Comparison of ENCODE assay signal across 14 cellular contexts in the genomic region with DNA sequence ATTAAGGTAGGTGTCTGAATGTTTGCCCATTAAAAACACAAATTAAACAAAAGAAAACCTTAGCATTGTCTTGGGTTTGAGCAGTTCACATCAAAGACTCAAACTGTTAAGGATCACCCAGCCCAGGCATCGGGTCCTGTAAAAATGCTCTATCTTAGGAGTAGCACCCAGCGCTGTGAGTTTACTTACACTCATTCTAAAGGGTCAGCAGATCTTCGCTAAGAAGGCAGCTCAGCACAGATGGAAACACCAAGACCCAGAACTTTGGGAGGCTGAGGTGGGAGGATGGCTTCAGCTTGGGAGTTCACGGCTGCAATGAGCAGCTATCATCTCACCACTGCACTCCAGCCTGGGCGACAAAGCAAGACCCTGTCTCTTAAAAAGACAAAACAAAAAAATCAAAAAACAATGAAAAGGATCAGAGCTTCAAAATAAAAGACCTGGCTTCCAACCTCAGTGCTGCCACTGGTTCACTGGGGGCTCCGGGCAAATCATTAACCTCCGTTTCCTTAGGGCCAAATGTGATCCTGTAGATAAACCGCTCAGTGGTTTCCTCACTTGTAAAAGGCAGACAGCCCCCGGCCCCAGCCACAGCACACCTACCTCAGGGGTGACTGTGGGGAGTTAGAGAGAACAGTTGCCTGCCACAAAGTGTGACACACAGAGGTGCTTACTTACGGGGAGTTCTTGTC. TPM values are rescaled to one million over a fixed set of nuclear protein-coding genes. Genes with fewer than 3 reads are reported as not detected.
A peak's percentile ranks its signal among the peaks of the same experiment; 100 is the strongest.
DNase-seq lines count a peak whose midpoint lies in the region; ATAC-seq and TF ChIP-seq lines count a peak whose summit lies in the region.
"Had no signal": no experiment of that assay in that cellular context is flagged by ENCODE, and none has a peak within 500 bp of the region (broad histone marks: within the 10 kb centered on the region; RNA-seq: fewer than 3 reads in every experiment).

No MANE protein-coding gene starts in this region.

- H3K27ac ChIP-seq in 22Rv1, result peak overlapping the region; percentile 94
- H3K27ac ChIP-seq in lower lobe of right lung, result peak overlapping the region; percentile 40
- H3K27ac ChIP-seq: brain microvascular endothelial cell had no signal

- H3K9me3 ChIP-seq in lower lobe of right lung, result no peaks in the 10 kb centered on the region

- DNase-seq in HK-2 (ENCODE audit: unreplicated experiment) (peak; percentile 14), lower lobe of right lung (no peak), cerebellum (ENCODE audit: low spot score) (no peak), NCI-H2029 treated with DMSO at 0.1 percent for 48 hours (lab: John Stamatoyannopoulos, UW) (no peak), COR-L47 (lab: John Stamatoyannopoulos, UW) (no peak)
- DNase-seq: activated CD4-positive, CD25-positive, alpha-beta regulatory T cell; brain microvascular endothelial cell; C1 segment of cervical spinal cord; NCI-H2081 treated with DMSO at 0.1 percent for 48 hours had no signal

- no peaks in the 10 kb centered on the region for H3K27me3 Mint-ChIP-seq in activated T-helper 17 cell treated with anti-CD3 and anti-CD28 coated beads, Interleukin-2, amount 50 U/mL, for 72 hours

- H3K4me3 Mint-ChIP-seq in activated T-helper 17 cell treated with anti-CD3 and anti-CD28 coated beads, Interleukin-2, amount 50 U/mL, for 72 hours, result peak overlapping the region; percentile 23

- peaks cover 18% of the 10 kb centered on the region for H3K4me1 ChIP-seq in lower lobe of right lung

- TF ChIP-seq CTCF in 22Rv1 (IDR thresholded peaks at IDR 0.05) (no peak), lower lobe of right lung (IDR thresholded peaks at IDR 0.05) (no peak)

- peaks cover 100% of the 10 kb centered on the region for H3K36me3 ChIP-seq in lower lobe of right lung

- peaks cover 11% of the 10 kb centered on the region for H3K4me1 Mint-ChIP-seq in activated T-helper 17 cell treated with anti-CD3 and anti-CD28 coated beads, Interleukin-2, amount 50 U/mL, for 72 hours

- intact Hi-C loops in lower lobe of right lung (cut with DNase I), result no loop called here

- H3K27me3 ChIP-seq in lower lobe of right lung (ENCODE audit: low read depth), result no peaks in the 10 kb centered on the region
- H3K27me3 ChIP-seq: brain microvascular endothelial cell had no signal

- no peaks in the 10 kb centered on the region for H3K9me3 Mint-ChIP-seq in activated T-helper 17 cell treated with anti-CD3 and anti-CD28 coated beads, Interleukin-2, amount 50 U/mL, for 72 hours

- no peak overlapping the region for H3K4me3 ChIP-seq in lower lobe of right lung

- ATAC-seq in activated T-helper 17 cell treated with anti-CD3 and anti-CD28 coated beads, Interleukin-2, amount 50 U/mL, for 72 hours (replicated peaks), result peak; percentile 70
- no peak for ATAC-seq in lower lobe of right lung
- no peak for ATAC-seq in GM21367 (IDR thresholded peaks at IDR 0.05; ENCODE audit: unreplicated experiment)

- peaks cover 100% of the 10 kb centered on the region for H3K36me3 Mint-ChIP-seq in activated T-helper 17 cell treated with anti-CD3 and anti-CD28 coated beads, Interleukin-2, amount 50 U/mL, for 72 hours (ENCODE audit: low read depth)

- peak overlapping the region; percentile 79 for H3K27ac Mint-ChIP-seq in activated T-helper 17 cell treated with anti-CD3 and anti-CD28 coated beads, Interleukin-2, amount 50 U/mL, for 72 hours

RNA-seq across cellular contexts. Expression of a gene that starts 11.1 kb away (rescaled TPM):
- total RNA-seq in activated T-helper 17 cell treated with anti-CD3 and anti-CD28 coated beads, Interleukin-2, amount 50 U/mL, for 72 hours, result 10 to 100 TPM; 22.5 to 27.3 TPM
- 36.4 TPM for total RNA-seq in lower lobe of right lung
- total RNA-seq in cerebellum, result 24.0 TPM

RNA-seq across cellular contexts. Expression of a gene that starts 39.1 kb away (rescaled TPM):
- total RNA-seq in activated T-helper 17 cell treated with anti-CD3 and anti-CD28 coated beads, Interleukin-2, amount 50 U/mL, for 72 hours, result under 1 TPM; 0.04 to 0.90 TPM
- total RNA-seq in lower lobe of right lung (0.12 TPM), cerebellum (58.7 TPM)
- total RNA-seq: OCI-LY7 had no signal

RNA-seq across cellular contexts. Expression of a gene that starts 57.7 kb away (rescaled TPM):
- total RNA-seq in activated T-helper 17 cell treated with anti-CD3 and anti-CD28 coated beads, Interleukin-2, amount 50 U/mL, for 72 hours, result not detected
- not detected for total RNA-seq in lower lobe of right lung
- total RNA-seq in cerebellum, result not detected
- total RNA-seq: liver, OCI-LY7 had no signal

Comparison
In these comparisons a context has a peak if more than half of its experiments do, and no peak if none do; other contexts are left out.
1. RNA of a gene that starts 39.1 kb away (total RNA-seq): 58.7 TPM in cerebellum (single experiment); 0.04 to 0.90 TPM in activated T-helper 17 cell treated with anti-CD3 and anti-CD28 coated beads, Interleukin-2, amount 50 U/mL, for 72 hours and 0.12 TPM in lower lobe of right lung (single experiment); every median in the first group is over 10 times any median in the second.